Comparison of ENCODE assay signal across 1 cellular context in the genomic region with DNA sequence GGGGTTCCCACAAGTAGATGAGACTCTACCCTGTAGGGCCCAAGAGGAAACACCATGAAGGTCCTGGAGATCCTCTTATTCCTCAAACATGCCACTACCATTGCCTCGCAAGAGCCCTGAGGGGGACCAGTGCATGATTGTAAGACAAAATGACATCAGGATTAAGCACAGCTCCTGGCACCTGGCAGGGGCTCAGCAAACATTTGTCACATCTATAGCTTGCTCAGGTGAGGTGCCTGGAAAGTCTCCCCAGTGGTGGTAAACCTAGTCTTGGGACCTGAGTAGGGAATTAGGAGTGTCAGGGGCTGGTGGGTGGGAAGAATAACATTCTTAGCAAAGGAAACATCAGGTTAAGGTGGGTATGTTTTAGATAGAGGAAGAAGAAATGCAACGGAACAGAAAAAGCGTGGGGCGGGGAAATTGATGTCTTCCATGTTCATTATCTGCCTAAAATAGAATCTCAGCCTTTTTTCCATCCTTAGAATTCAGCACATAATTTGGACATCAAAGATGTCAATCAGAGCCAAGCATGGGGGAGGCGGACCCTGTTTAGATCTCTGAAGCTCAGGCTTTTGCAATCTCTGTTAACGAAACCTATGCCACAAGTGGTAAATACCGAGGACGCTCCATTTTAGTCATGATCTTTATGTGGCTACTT.
TF ChIP-seq lines count a peak whose summit lies in the region.

No MANE protein-coding gene starts in this region.

TF ChIP-seq in HepG2, 621 proteins besides CTCF, POLR2A, EP300 and RAD21 (continued from another document):
- TF ChIP-seq GATA4 (IDR thresholded peaks at IDR 0.05; ENCODE audit: borderline replicate concordance, low read depth) (no peak), U2AF1 (optimal IDR thresholded peaks at IDR 0.05; ENCODE audit: low read depth, low read length) (peak; percentile 5), KDM6A (CRISPR knock-in tag; IDR thresholded peaks at IDR 0.05; ENCODE audit: low read depth) (no peak)
